In genomic region chr2:74499269-74499939, GRCh38 we compare ENCODE assay signal across 8 cellular contexts. TPM values are rescaled to one million over a fixed set of nuclear protein-coding genes. Genes with fewer than 3 reads are reported as not detected.
DNase-seq lines count a peak whose midpoint lies in the region; ATAC-seq and TF ChIP-seq lines count a peak whose summit lies in the region.

LBX2 (minus strand) TSS chr2:74499603; CDS start chr2:74499537, 66 bp downstream.

- H3K27ac ChIP-seq in mesenchymal stem cell (ENCODE audit: low read length, poor library complexity, severe bottlenecking) (no peak within 1 kb of the TSS), transverse colon (no peak within 1 kb of the TSS)

- peak within 1 kb of the TSS in 1 of 2 experiments; percentile 99 for H3K23ac ChIP-seq in mesenchymal stem cell (ENCODE audit: low read length in 2 of 2)

- H3K36me3 Mint-ChIP-seq in MCF 10A (ENCODE audit: insufficient read depth, unreplicated experiment), result peaks cover 21% of the 10 kb centered on the region

- TF ChIP-seq CTCF in MCF 10A (IDR thresholded peaks at IDR 0.05; ENCODE audit: unreplicated experiment), result no peak
- TF ChIP-seq CTCF in transverse colon (IDR thresholded peaks at IDR 0.05), result no peak

- H3K9me3 ChIP-seq in mesenchymal stem cell (ENCODE audit: control insufficient read depth, low read length) (no peaks in the 10 kb centered on the region), transverse colon (no peaks in the 10 kb centered on the region)

- no peak within 1 kb of the TSS for H2AFZ ChIP-seq in mesenchymal stem cell (ENCODE audit: low read depth, low read length)

- peak within 1 kb of the TSS; percentile 77 for H3K9ac ChIP-seq in mesenchymal stem cell (ENCODE audit: low read length)

- H3K27ac Mint-ChIP-seq in MCF 10A (ENCODE audit: low read depth, unreplicated experiment), result no peak within 1 kb of the TSS

- in situ Hi-C loops in transverse colon (cut with MboI; ENCODE audit: low pct_ligation_motif_present in 1 of 4, low pct_unique_long_range_greater_than_20kb in 1 of 4, low sequenced_read_pairs in 3 of 4), result loop anchor here in 2 of 4 donors (25.0 kb wide), 1 partner anchor 88 kb away; no protein-coding TSS in a partner anchor

- no peak within 1 kb of the TSS for H2BK12ac ChIP-seq in mesenchymal stem cell (ENCODE audit: low read length in 2 of 2)

- H2BK120ac ChIP-seq in mesenchymal stem cell (ENCODE audit: low read depth, low read length), result no peak within 1 kb of the TSS

- no peak for ATAC-seq in GM21528 (IDR thresholded peaks at IDR 0.05; ENCODE audit: low FRiP score, unreplicated experiment)

- CTCF ChIA-PET in MCF 10A (lab: Yijun Ruan, JAX), result no interaction called here

- no peak for TF ChIP-seq EP300 in transverse colon (IDR thresholded peaks at IDR 0.05; ENCODE audit: low read depth)

- intact Hi-C loops in MCF 10A (cut with micrococcal nuclease), result no loop called here
- intact Hi-C loops in transverse colon (cut with DNase I; ENCODE audit: low total_unique reads), result no loop called here

- WGBS in mesenchymal stem cell, result 2% methylated on average over 65 of the region's 65 CpGs
- whole genome bisulfite sequencing in transverse colon (ENCODE audit: low coverage in 1 of 2), 2 donors, result 4 to 5% methylated on average over 4 to 49 of the region's 65 CpGs

- peaks cover 11% of the 10 kb centered on the region for H3K4me1 Mint-ChIP-seq in MCF 10A (ENCODE audit: insufficient read depth, unreplicated experiment)

- H3K14ac ChIP-seq in mesenchymal stem cell (ENCODE audit: low read length in 2 of 2), result peak within 1 kb of the TSS in 1 of 2 experiments; percentile 28

- H2BK5ac ChIP-seq in mesenchymal stem cell (ENCODE audit: low read depth, low read length, poor library complexity, severe bottlenecking), result no peak within 1 kb of the TSS

- peak within 1 kb of the TSS; percentile 75 for H3K4me2 ChIP-seq in mesenchymal stem cell (ENCODE audit: low read length, poor library complexity, severe bottlenecking)

- peak within 1 kb of the TSS; percentile 51 for H3K4me3 Mint-ChIP-seq in MCF 10A (ENCODE audit: unreplicated experiment)

- peaks cover 4 to 6% of the 10 kb centered on the region in 2 experiments for H3K36me3 ChIP-seq in mesenchymal stem cell (ENCODE audit: control insufficient read depth in 1 of 2, insufficient read depth in 2 of 2, low read depth in 1 of 2, low read length in 2 of 2)
- no peaks in the 10 kb centered on the region for H3K36me3 ChIP-seq in transverse colon

- H4K91ac ChIP-seq in mesenchymal stem cell (ENCODE audit: low read length), result no peak within 1 kb of the TSS

- no peak within 1 kb of the TSS for H4K8ac ChIP-seq in mesenchymal stem cell (ENCODE audit: low read length)

- H3K27me3 Mint-ChIP-seq in MCF 10A (ENCODE audit: insufficient read depth, unreplicated experiment), result peaks cover 16% of the 10 kb centered on the region

- DNase-seq in activated effector memory CD4-positive, alpha-beta T cell treated with anti-CD3 and anti-CD28 coated beads, Interleukin-2, amount 50 U/mL, for 16 hours, result peak; percentile 72
- DNase-seq in activated effector memory CD4-positive, alpha-beta T cell treated with Interleukin-2 at 50 U/mL for 16 hours, result no peak
- DNase-seq in MCF 10A (ENCODE audit: unreplicated experiment) (no peak), mesenchymal stem cell (peak; percentile 45), transverse colon (no peak), GOT3 (lab: John Stamatoyannopoulos, UW) (no peak), LoVo (ENCODE audit: low spot score) (no peak)

- peaks cover 3% of the 10 kb centered on the region for H3K79me1 ChIP-seq in mesenchymal stem cell (replicated peaks; ENCODE audit: low read length, poor library complexity, severe bottlenecking)

- H3K18ac ChIP-seq in mesenchymal stem cell (ENCODE audit: low read depth in 1 of 2, low read length in 2 of 2), result peak within 1 kb of the TSS in 1 of 2 experiments; percentile 28

- H3K4ac ChIP-seq in mesenchymal stem cell (ENCODE audit: low read depth in 1 of 2, low read length in 2 of 2), result no peak within 1 kb of the TSS

- H3K4me1 ChIP-seq in mesenchymal stem cell (ENCODE audit: control insufficient read depth, insufficient read depth, low read depth, low read length) (peaks cover 49% of the 10 kb centered on the region), transverse colon (peaks cover 19 to 50% (median 41%) of the 10 kb centered on the region in 4 donors)

- POLR2A ChIA-PET in MCF 10A (lab: Yijun Ruan, JAX), result no interaction called here

- BruUV-seq in MCF 10A (replicated peaks; lab: Mats Ljungman, UMichigan), result no TSS peak

- H3K4me3 ChIP-seq in mesenchymal stem cell (ENCODE audit: insufficient read depth in 1 of 2, low read depth in 1 of 2, low read length in 2 of 2) (peak within 1 kb of the TSS; percentile 50 to 77), transverse colon (peak within 1 kb of the TSS in 3 of 4 donors; percentile 11 to 50 (median 40))

- H2BK15ac ChIP-seq in mesenchymal stem cell (ENCODE audit: low read depth, poor library complexity, severe bottlenecking), result no peak within 1 kb of the TSS

- H2AK5ac ChIP-seq in mesenchymal stem cell (ENCODE audit: low read length, severe bottlenecking), result no peak within 1 kb of the TSS

- TF ChIP-seq POLR2A in transverse colon (IDR thresholded peaks at IDR 0.05), result no peak

- H3K9me3 Mint-ChIP-seq in MCF 10A (ENCODE audit: unreplicated experiment), result no peaks in the 10 kb centered on the region

- H3K27me3 ChIP-seq in mesenchymal stem cell (ENCODE audit: control insufficient read depth in 1 of 2, insufficient read depth in 1 of 2, low read length in 2 of 2) (peaks cover 0 to 55% of the 10 kb centered on the region in 2 experiments), transverse colon (peaks cover 42% of the 10 kb centered on the region)

RNA-seq across cellular contexts. Expression of gene LBX2, which starts in this region (rescaled TPM):
- total RNA-seq in MCF 10A (2022) (not detected in 2 replicates), transverse colon (1 to 10 TPM in 2 of 4 donors, under 1 TPM in 1, not detected in 1; 0.80 to 3.8 (median 1.6) TPM)
- 1.8 TPM for polyA plus RNA-seq in mesenchymal stem cell (2013, experiment 1 of 2)
- 1.9 TPM for polyA plus RNA-seq in mesenchymal stem cell (2013, experiment 2 of 2)

Comparison
In these comparisons a context has a peak if more than half of its experiments do, and no peak if none do; other contexts are left out.
1. DNase-seq: peak in activated effector memory CD4-positive, alpha-beta T cell treated with anti-CD3 and anti-CD28 coated beads, Interleukin-2, amount 50 U/mL, for 16 hours (single experiment) and mesenchymal stem cell (single experiment); none in activated effector memory CD4-positive, alpha-beta T cell treated with Interleukin-2 at 50 U/mL for 16 hours (single experiment), MCF 10A (single experiment), transverse colon (single experiment), GOT3 (single experiment) and LoVo (single experiment).